ENCODE assay signal across 20 cellular contexts in genomic region chr4:71322425-71322824, GRCh38. TPM values are rescaled to one million over a fixed set of nuclear protein-coding genes. Genes with fewer than 3 reads are reported as not detected.
DNase-seq lines count a peak whose midpoint lies in the region; ATAC-seq and TF ChIP-seq lines count a peak whose summit lies in the region.
"Had no signal": no experiment of that assay in that cellular context is flagged by ENCODE, and none has a peak within 500 bp of the region (broad histone marks: within the 10 kb centered on the region; RNA-seq: fewer than 3 reads in every experiment).

No MANE protein-coding gene starts in this region.

- no peak overlapping the region for H4K5ac ChIP-seq in IMR-90 (ENCODE audit: low read depth, low read length)

- H3K9me1 ChIP-seq in IMR-90 (ENCODE audit: insufficient read depth, low read length) = no peaks in the 10 kb centered on the region; the same call in 1 of the 2 replicates

- in situ Hi-C loops in IMR-90 (cut with MboI; ENCODE audit: low sequenced_read_pairs) = no loop called here

- H3K56ac ChIP-seq in IMR-90 (ENCODE audit: extremely low read depth, insufficient read depth, low read length) = no peak overlapping the region

- no peaks in the 10 kb centered on the region for H3K36me3 ChIP-seq in IMR-90 (ENCODE audit: control insufficient read depth, insufficient read depth, low read length)
- no peaks in the 10 kb centered on the region for H3K36me3 ChIP-seq in osteoblast (ENCODE audit: insufficient read depth, low read length)
- H3K36me3 ChIP-seq: MG63, SJCRH30 had no signal

- no peak overlapping the region for H3K23ac ChIP-seq in IMR-90 (ENCODE audit: low read depth, low read length)

- H3K27me3 ChIP-seq in IMR-90 (ENCODE audit: control insufficient read depth, insufficient read depth, low read length) = no peaks in the 10 kb centered on the region
- no peaks in the 10 kb centered on the region for H3K27me3 ChIP-seq in osteoblast (ENCODE audit: insufficient read depth, low read length)
- H3K27me3 ChIP-seq: MG63, SJCRH30 had no signal

- DNase-seq in EH (ENCODE audit: low read depth) (peak; percentile 58), IMR-90 (peak; percentile 43), amniotic epithelial cell (ENCODE audit: low read depth) (peak; percentile 30), osteoblast (ENCODE audit: insufficient read length, low spot score, missing footprints) (no peak), foreskin melanocyte (no peak), T-helper 9 cell (no peak), ureter (ENCODE audit: low spot score) (no peak), NCI-H345 (lab: John Stamatoyannopoulos, UW) (no peak)
- DNase-seq: DMS53, EL, Kasumi-1, MG63, NCI-H1417, NCI-H1694 treated with DMSO at 0.1 percent for 48 hours, NCI-H2081 treated with DMSO at 0.1 percent for 48 hours, NCI-H510A, NCI-H748 treated with DMSO at 0.1 percent for 48 hours, SJCRH30 had no signal

- peak; percentile 58 for ATAC-seq in IMR-90 (ENCODE audit: low read depth)

- dilution Hi-C loops in IMR-90 (cut with HindIII; ENCODE audit: low sequenced_read_pairs, unreplicated experiment) = no loop called here

- WGBS in IMR-90 (ENCODE audit: extremely low coverage in 2 of 2, insufficient read length in 1 of 2), 2 experiments = no CpG with 5 or more reads among the region's 3 CpGs

- H4K20me1 ChIP-seq in IMR-90 (ENCODE audit: insufficient read depth, low read length) (peaks cover 15% of the 10 kb centered on the region; the same call in 1 of the 2 replicates), osteoblast (ENCODE audit: insufficient read depth, low read length) (peaks cover 3% of the 10 kb centered on the region)

- H3K9me3 ChIP-seq in IMR-90 (ENCODE audit: control insufficient read depth, insufficient read depth, low read length) (no peaks in the 10 kb centered on the region), osteoblast (ENCODE audit: low read depth, low read length) (no peaks in the 10 kb centered on the region)
- H3K9me3 ChIP-seq: MG63, SJCRH30 had no signal

- H2AK9ac ChIP-seq in IMR-90 (replicated peaks; ENCODE audit: low read depth, low read length, poor library complexity) = no peak overlapping the region

- H3K4me3 ChIP-seq in IMR-90 (ENCODE audit: insufficient read depth, low read depth, low read length) = no peak overlapping the region
- H3K4me3 ChIP-seq in osteoblast (ENCODE audit: insufficient read depth, low read length) = no peak overlapping the region
- H3K4me3 ChIP-seq: MG63, SJCRH30 had no signal

- H3K27ac ChIP-seq in IMR-90 (ENCODE audit: insufficient read depth, low read length) (no peak overlapping the region), osteoblast (ENCODE audit: low read depth, low read length) (no peak overlapping the region)
- H3K27ac ChIP-seq: C4-2B, SJCRH30 had no signal

- H4K91ac ChIP-seq in IMR-90 (ENCODE audit: insufficient read depth, low read depth, low read length) = no peak overlapping the region

- H2BK15ac ChIP-seq in IMR-90 (ENCODE audit: low read depth, low read length) = no peak overlapping the region

- CTCF ChIA-PET in IMR-90 (lab: Yijun Ruan, JAX) = no interaction called here

- H2BK120ac ChIP-seq in IMR-90 (ENCODE audit: low read depth, low read length) = no peak overlapping the region

- TF ChIP-seq RAD21 in IMR-90 (IDR thresholded peaks at IDR 0.05; ENCODE audit: low read length) = no peak

- H3K4me1 ChIP-seq in IMR-90 (ENCODE audit: control insufficient read depth, insufficient read depth, low read length) (peaks cover 4% of the 10 kb centered on the region), osteoblast (ENCODE audit: insufficient read depth, low read length) (peaks cover 3% of the 10 kb centered on the region)
- H3K4me1 ChIP-seq: SJCRH30 had no signal

- no TSS peak for BruUV-seq in IMR-90 (replicated peaks; lab: Mats Ljungman, UMichigan)

- no peak overlapping the region for H2BK20ac ChIP-seq in IMR-90 (ENCODE audit: low read depth, low read length)

- POLR2A ChIA-PET in IMR-90 (lab: Charles Lee; ENCODE audit: unreplicated experiment) = no interaction called here

- no peak overlapping the region for H3K4ac ChIP-seq in IMR-90 (ENCODE audit: low read depth, low read length)

- no peak overlapping the region for H2AFZ ChIP-seq in IMR-90 (replicated peaks; ENCODE audit: low read length, poor library complexity)
- no peak overlapping the region for H2AFZ ChIP-seq in osteoblast (ENCODE audit: low read length)

- H4K8ac ChIP-seq in IMR-90 (ENCODE audit: low read depth in 2 of 2, low read length in 2 of 2) = no peak overlapping the region

- intact Hi-C loops in IMR-90 (cut with micrococcal nuclease) = no loop called here

- TF ChIP-seq CTCF in IMR-90 (conservative IDR thresholded peaks at IDR 0.05; ENCODE audit: low read depth, low read length) (no peak), osteoblast (IDR thresholded peaks at IDR 0.05; ENCODE audit: extremely low read depth, low read depth, low read length) (no peak)

- no peak overlapping the region for H2BK5ac ChIP-seq in IMR-90 (ENCODE audit: low read depth, low read length, poor library complexity, severe bottlenecking)

- no peak overlapping the region for H2AK5ac ChIP-seq in IMR-90 (ENCODE audit: low read depth, low read length)

- H3K18ac ChIP-seq in IMR-90 (ENCODE audit: low read depth, low read length) = no peak overlapping the region

- H3K4me2 ChIP-seq in IMR-90 (ENCODE audit: low read depth, low read length) (no peak overlapping the region), osteoblast (ENCODE audit: insufficient read depth, low read length) (peak overlapping the region; percentile 0)

- H3K9ac ChIP-seq in IMR-90 (ENCODE audit: low read depth, low read length) = no peak overlapping the region

- no peak overlapping the region for H3K14ac ChIP-seq in IMR-90 (replicated peaks; ENCODE audit: low read depth, low read length)

- peaks cover 23 to 49% of the 10 kb centered on the region in 2 experiments for H3K79me1 ChIP-seq in IMR-90 (ENCODE audit: low read depth in 1 of 2, low read length in 2 of 2)

- H3K79me2 ChIP-seq in osteoblast (ENCODE audit: insufficient read depth, low read length) = peaks cover 29% of the 10 kb centered on the region

- TF ChIP-seq POLR2A in IMR-90 (IDR thresholded peaks at IDR 0.05; ENCODE audit: low read depth, low read length) = no peak

TF ChIP-seq in IMR-90, 13 proteins besides CTCF, POLR2A, EP300 and RAD21:
- TF ChIP-seq SMC3 (IDR thresholded peaks at IDR 0.05; ENCODE audit: low read depth, low read length) (no peak), MAFK (IDR thresholded peaks at IDR 0.05; ENCODE audit: low read depth, low read length) (peak; percentile 75)

RNA-seq across cellular contexts. Expression of gene SLC4A4, which starts 16.4 kb away (rescaled TPM):
- total RNA-seq in IMR-90 (2012; rRNA removed) = 16.8 and 23.9 TPM in 2 replicates
- 4.6 and 5.6 TPM in 2 replicates for polyA plus RNA-seq in IMR-90 (2012; rRNA removed)
- polyA plus RNA-seq in IMR-90 (2012; cell fraction: cytosol; rRNA removed) = 1.3 and 1.7 TPM in 2 replicates
- 1.8 and 7.8 TPM in 2 replicates for polyA plus RNA-seq in IMR-90 (2012; cell fraction: nucleus; rRNA removed; ENCODE audit: low replicate concordance)
- 13.0 and 24.8 TPM in 2 replicates for total RNA-seq in osteoblast
- total RNA-seq in ureter = 36.8 TPM
- polyA plus RNA-seq: IgD-negative memory B cell had no signal

Comparison
In these comparisons a context has a peak if more than half of its experiments do, and no peak if none do; other contexts are left out.
1. DNase-seq: peak in EH (single experiment), IMR-90 (single experiment) and amniotic epithelial cell (single experiment); none in osteoblast (single experiment), foreskin melanocyte (single experiment), T-helper 9 cell (single experiment), ureter (single experiment) and NCI-H345 (single experiment).